In the genomic region with DNA sequence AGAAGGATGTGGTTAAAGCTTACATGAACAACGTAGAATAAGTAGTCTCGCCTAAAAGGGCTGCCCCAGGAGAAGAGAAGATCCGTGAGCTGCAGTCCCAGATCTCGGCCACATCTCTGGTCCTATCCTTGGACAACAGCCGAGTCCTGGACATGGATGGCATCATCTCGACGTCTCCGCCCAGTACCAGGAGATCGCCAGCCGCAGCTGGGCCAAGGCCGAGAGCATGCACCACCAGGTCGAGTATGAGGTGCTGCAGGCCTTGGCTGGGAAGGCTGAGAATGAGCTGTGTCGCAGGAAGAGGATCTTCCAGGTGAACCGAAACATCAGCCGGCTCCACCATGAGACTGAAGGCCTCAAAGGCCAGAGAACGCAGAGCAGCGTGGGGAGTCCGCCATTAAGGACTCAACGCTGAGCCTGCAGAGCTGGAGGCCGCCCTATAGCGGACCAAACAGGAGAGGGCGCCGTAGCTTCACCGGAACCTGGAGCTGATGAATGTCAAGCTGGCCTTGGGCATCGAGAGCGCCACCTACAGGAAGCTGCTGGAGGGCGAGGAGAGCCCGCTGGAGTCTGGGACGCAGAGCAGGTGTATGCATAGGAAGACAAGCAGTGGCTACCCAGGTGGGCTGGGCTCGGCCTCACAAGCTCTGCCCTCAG, we compare ENCODE assay signal across 1 cellular context.
TF ChIP-seq lines count a peak whose summit lies in the region.

No MANE protein-coding gene starts in this region.

TF ChIP-seq in SK-N-SH, 30 proteins besides CTCF, POLR2A, EP300 and RAD21 (continued from another document):
- TF ChIP-seq NRF1 (IDR thresholded peaks at IDR 0.05; ENCODE audit: low read depth, low read length) (no peak), FOSL2 (IDR thresholded peaks at IDR 0.05; ENCODE audit: borderline replicate concordance, low read depth) (no peak), RFX5 (IDR thresholded peaks at IDR 0.05; ENCODE audit: low read length) (no peak)
